In the genomic region with DNA sequence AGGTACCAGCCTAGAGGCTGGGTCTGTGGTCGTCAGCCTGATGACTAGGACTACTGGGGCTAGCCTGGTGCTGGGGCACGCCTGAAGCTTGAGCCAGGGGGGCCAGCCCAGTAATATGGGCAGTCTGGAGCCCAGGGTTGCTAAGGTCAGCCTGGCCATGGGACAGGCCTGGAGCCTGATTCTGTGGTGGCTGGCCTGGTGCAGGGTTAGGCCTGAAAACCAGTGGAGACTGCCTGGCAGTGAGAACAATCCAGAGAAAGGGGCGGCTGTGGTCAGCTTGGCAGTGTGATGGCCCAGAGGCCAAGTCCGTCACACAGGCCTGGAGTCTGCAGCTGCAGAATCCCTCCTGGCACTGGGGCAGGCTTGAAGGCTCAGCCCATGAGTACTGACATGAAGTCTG, we compare ENCODE assay signal across 27 cellular contexts.
"Had no signal": no experiment of that assay in that cellular context is flagged by ENCODE, and none has a peak within 500 bp of the region (broad histone marks: within the 10 kb centered on the region; RNA-seq: fewer than 3 reads in every experiment).

No MANE protein-coding gene starts in this region.

- ATAC-seq: activated CD8-positive, alpha-beta T cell treated with anti-CD3 and anti-CD28 coated beads for 36 hours; activated naive CD4-positive, alpha-beta T cell treated with anti-CD3 and anti-CD28 coated beads, Interleukin-2, amount 50 U/mL, for 72 hours; Panc1; Right ventricle myocardium inferior; T-cell had no signal

- H3K4me1 Mint-ChIP-seq: activated CD4-positive, alpha-beta T cell treated with anti-CD3 and anti-CD28 coated beads, Interleukin-2, amount 10 ng/mL, durations not matched to agents 7 days and 5 days; T-cell had no signal

- DNase-seq: activated CD4-positive, alpha-beta T cell treated with anti-CD3 and anti-CD28 coated beads, Interleukin-2, amount 10 ng/mL, durations not matched to agents 7 days and 5 days; activated CD4-positive, CD25-positive, alpha-beta regulatory T cell; activated CD8-positive, alpha-beta memory T cell treated with anti-CD3 and anti-CD28 coated beads, Interleukin-2, amount 50 U/mL, for 48 hours; activated CD8-positive, alpha-beta T cell treated with anti-CD3 and anti-CD28 coated beads for 36 hours; activated effector memory CD4-positive, alpha-beta T cell treated with Interleukin-2 at 50 U/mL for 16 hours; activated naive CD4-positive, alpha-beta T cell; activated T-cell treated with anti-CD3 and anti-CD28 coated beads, Interleukin-2, amount 50 U/mL, for 1 hour; cerebellar nuclear complex; NCI-H1092; NCI-H1417; NCI-H1930; NCI-H2171 treated with DMSO at 0.1 percent for 48 hours; NCI-H226; NCI-H526; NCI-H774; OCI-M1; RPMI8226; T-cell; T-helper 2 cell; T1000 had no signal

- H3K9ac ChIP-seq: KMS-11 had no signal

- H3K36me3 Mint-ChIP-seq: activated naive CD4-positive, alpha-beta T cell treated with anti-CD3 and anti-CD28 coated beads, Interleukin-2, amount 50 U/mL, for 72 hours; T-cell had no signal

- H3K9me3 Mint-ChIP-seq: activated naive CD4-positive, alpha-beta T cell treated with anti-CD3 and anti-CD28 coated beads, Interleukin-2, amount 50 U/mL, for 72 hours; activated T-helper 1 cell treated with anti-CD3 and anti-CD28 coated beads, Interleukin-12 subunit alpha, Interleukin-12 subunit beta, Interleukin-2, Interleukin-4 antibody, amounts not matched to agents 30 ng/mL and 10 ng/mL and 1 ng/mL, durations not matched to agents 14 hours and 24 hours and 36 hours had no signal

- H3K4me3 Mint-ChIP-seq: activated CD4-positive, alpha-beta T cell treated with anti-CD3 and anti-CD28 coated beads, Interleukin-2, amount 10 ng/mL, durations not matched to agents 7 days and 5 days; activated CD8-positive, alpha-beta T cell treated with anti-CD3 and anti-CD28 coated beads for 36 hours; activated T-helper 1 cell treated with anti-CD3 and anti-CD28 coated beads, Interleukin-12 subunit alpha, Interleukin-12 subunit beta, Interleukin-2, Interleukin-4 antibody, amounts not matched to agents 30 ng/mL and 10 ng/mL and 1 ng/mL, durations not matched to agents 14 hours and 24 hours and 36 hours; T-cell had no signal

- H3K27me3 Mint-ChIP-seq: activated CD4-positive, alpha-beta T cell treated with anti-CD3 and anti-CD28 coated beads, Interleukin-2, amount 10 ng/mL, durations not matched to agents 7 days and 5 days; activated CD8-positive, alpha-beta T cell treated with anti-CD3 and anti-CD28 coated beads for 36 hours; T-cell had no signal

- H3K4me3 ChIP-seq: SK-N-MC had no signal

- H3K27ac ChIP-seq: KMS-11, SK-N-MC had no signal

- FAIRE-seq: TTC549 had no signal

- H3K27ac Mint-ChIP-seq: activated CD4-positive, alpha-beta T cell treated with anti-CD3 and anti-CD28 coated beads, Interleukin-2, amount 10 ng/mL, durations not matched to agents 7 days and 5 days; activated CD8-positive, alpha-beta T cell treated with anti-CD3 and anti-CD28 coated beads for 36 hours; activated naive CD4-positive, alpha-beta T cell treated with anti-CD3 and anti-CD28 coated beads, Interleukin-2, amount 50 U/mL, for 72 hours; activated T-helper 1 cell treated with anti-CD3 and anti-CD28 coated beads, Interleukin-12 subunit alpha, Interleukin-12 subunit beta, Interleukin-2, Interleukin-4 antibody, amounts not matched to agents 30 ng/mL and 10 ng/mL and 1 ng/mL, durations not matched to agents 14 hours and 24 hours and 36 hours; T-cell had no signal
